12 cellular contexts compared by ENCODE assay signal in the genomic region with DNA sequence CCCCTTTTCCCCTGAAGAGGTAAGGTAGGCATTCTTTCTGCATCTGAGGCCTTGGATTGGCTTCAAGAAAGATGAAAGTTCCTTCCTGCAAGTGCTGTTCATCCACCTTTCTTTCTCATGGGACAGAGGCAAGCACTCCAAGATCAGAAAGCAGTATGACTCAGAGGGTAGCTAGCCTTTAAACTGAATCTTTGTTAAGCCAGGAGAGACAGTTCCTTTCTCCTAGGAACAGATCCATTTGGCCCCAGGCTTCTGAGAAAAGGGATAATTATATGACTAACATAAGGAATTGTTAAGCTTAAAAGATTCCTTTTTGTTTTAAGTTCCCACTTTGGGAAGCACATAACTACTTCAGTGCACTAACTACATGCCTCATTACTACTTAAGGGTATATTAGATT.
A peak's percentile ranks its signal among the peaks of the same experiment; 100 is the strongest.
DNase-seq lines count a peak whose midpoint lies in the region; ATAC-seq, FAIRE-seq and TF ChIP-seq lines count a peak whose summit lies in the region.
"Had no signal": no experiment of that assay in that cellular context is flagged by ENCODE, and none has a peak within 500 bp of the region (broad histone marks: within the 10 kb centered on the region; RNA-seq: fewer than 3 reads in every experiment).

No MANE protein-coding gene starts in this region.

- no peak overlapping the region for H4K5ac ChIP-seq in H9 (ENCODE audit: insufficient read length, low read depth, low read length)

- H3K27me3 Mint-ChIP-seq in H9 (ENCODE audit: low read depth): no peaks in the 10 kb centered on the region
- H3K27me3 Mint-ChIP-seq in type B pancreatic cell: no peaks in the 10 kb centered on the region

- BruUV-seq in mammary epithelial cell (replicated peaks; lab: Mats Ljungman, UMichigan): no TSS peak

- no peak for TF ChIP-seq CTCF in mammary epithelial cell (conservative IDR thresholded peaks at IDR 0.05 in 1 of 2, IDR thresholded peaks at IDR 0.05 in 1 of 2; ENCODE audit: extremely low read depth in 1 of 2, insufficient read depth in 1 of 2, low read depth in 1 of 2, low read length in 2 of 2)
- TF ChIP-seq CTCF in keratinocyte (optimal IDR thresholded peaks at IDR 0.05 in 1 of 3, IDR thresholded peaks at IDR 0.05 in 1 of 3, conservative IDR thresholded peaks at IDR 0.05 in 1 of 3; ENCODE audit: extremely low read depth in 1 of 3, insufficient read depth in 2 of 3, low read length in 3 of 3): no peak
- no peak for TF ChIP-seq CTCF in H9 (conservative IDR thresholded peaks at IDR 0.05)
- TF ChIP-seq CTCF in type B pancreatic cell (conservative IDR thresholded peaks at IDR 0.05): no peak

- intact Hi-C loops in mammary epithelial cell (cut with micrococcal nuclease): no loop called here

- DNase-seq in AG08396 (ENCODE audit: low spot score) (peak; percentile 9), HT1080 (ENCODE audit: low read depth) (peak; percentile 78), mammary epithelial cell (peak; percentile 78), keratinocyte (ENCODE audit: low read depth, low spot score) (peak; percentile 53), H9 (no peak), type B pancreatic cell (ENCODE audit: extremely low spot score, unreplicated experiment) (no peak), SKM-1 treated with dmso at 0.1 percent for 144 hours (lab: John Stamatoyannopoulos, UW; ENCODE audit: unreplicated experiment) (no peak)
- DNase-seq: anterior cingulate cortex, KG1, transverse colon had no signal

- no peaks in the 10 kb centered on the region for H3K36me3 ChIP-seq in mammary epithelial cell (ENCODE audit: insufficient read depth, low read length)
- H3K36me3 ChIP-seq in keratinocyte (ENCODE audit: control insufficient read depth in 2 of 2, extremely low read depth in 1 of 2, insufficient read depth in 2 of 2, low read length in 2 of 2): no peaks in the 10 kb centered on the region
- H3K36me3 ChIP-seq: transverse colon had no signal

- no peak overlapping the region for H3K4me3 ChIP-seq in mammary epithelial cell (replicated peaks in 1 of 3; ENCODE audit: insufficient read depth in 1 of 3, low read depth in 2 of 3, low read length in 3 of 3)
- peak overlapping the region in 1 of 3 experiments; percentile 11 for H3K4me3 ChIP-seq in keratinocyte (ENCODE audit: control insufficient read depth in 2 of 3, extremely low read depth in 1 of 3, insufficient read depth in 2 of 3, low read depth in 1 of 3, low read length in 3 of 3)
- H3K4me3 ChIP-seq: transverse colon had no signal

- no peak overlapping the region for H2BK5ac ChIP-seq in H9 (ENCODE audit: insufficient read length, low read length)

- in situ Hi-C loops in mammary epithelial cell (cut with MboI; ENCODE audit: low sequenced_read_pairs in 2 of 2): loop anchor here (25.0 kb wide), 2 partner anchors 557 to 582 kb away; no protein-coding TSS in a partner anchor

- no peak overlapping the region for H4K91ac ChIP-seq in H9 (ENCODE audit: insufficient read length, low read depth, low read length)

- H3K14ac ChIP-seq in H9 (ENCODE audit: insufficient read depth, low read length): no peak overlapping the region

- no peak overlapping the region for H2AFZ ChIP-seq in mammary epithelial cell (ENCODE audit: low read depth, low read length)
- H2AFZ ChIP-seq in keratinocyte (ENCODE audit: control insufficient read depth, low read length): no peak overlapping the region
- H2AFZ ChIP-seq in H9 (ENCODE audit: low read length): no peak overlapping the region

- no peak overlapping the region for H2BK120ac ChIP-seq in H9 (ENCODE audit: low read depth, low read length, poor library complexity, severe bottlenecking)

- no peak overlapping the region for H3K4me3 Mint-ChIP-seq in H9
- H3K4me3 Mint-ChIP-seq in type B pancreatic cell: no peak overlapping the region
- H3K4me3 Mint-ChIP-seq: nephron had no signal

- peak; percentile 99 for FAIRE-seq in keratinocyte (lab: Jason Lieb, UNC)

- H3K4me1 Mint-ChIP-seq in H9 (peaks cover 46 to 59% of the 10 kb centered on the region in 2 experiments), type B pancreatic cell (ENCODE audit: unreplicated experiment) (peaks cover 16% of the 10 kb centered on the region)

- CTCF ChIA-PET in mammary epithelial cell (lab: Charles Lee; ENCODE audit: low non-redundant PET): no interaction called here

- H3K36me3 Mint-ChIP-seq in H9 (ENCODE audit: insufficient read depth in 1 of 3, low read depth in 3 of 3) (no peaks in the 10 kb centered on the region), type B pancreatic cell (peaks cover 4% of the 10 kb centered on the region)

- H2BK20ac ChIP-seq in H9 (ENCODE audit: low read depth, low read length, poor library complexity, severe bottlenecking): no peak overlapping the region

- H3K9me3 ChIP-seq in mammary epithelial cell (replicated peaks; ENCODE audit: insufficient read depth, low read length) (no peaks in the 10 kb centered on the region), keratinocyte (ENCODE audit: control insufficient read depth, low read depth, low read length) (no peaks in the 10 kb centered on the region), H9 (ENCODE audit: control insufficient read depth, low read depth, low read length) (no peaks in the 10 kb centered on the region)
- H3K9me3 ChIP-seq: transverse colon had no signal

- no peak overlapping the region for H2BK15ac ChIP-seq in H9 (ENCODE audit: low read depth, low read length)

- no peaks in the 10 kb centered on the region for H3K9me3 Mint-ChIP-seq in H9
- no peaks in the 10 kb centered on the region for H3K9me3 Mint-ChIP-seq in type B pancreatic cell
- H3K9me3 Mint-ChIP-seq: nephron had no signal

- no peak overlapping the region for H2AK5ac ChIP-seq in H9 (ENCODE audit: insufficient read length, low read length)

- H3K79me2 ChIP-seq in mammary epithelial cell (ENCODE audit: insufficient read depth, low read length) (peaks cover 56% of the 10 kb centered on the region), keratinocyte (ENCODE audit: control insufficient read depth, insufficient read depth, low read length) (peaks cover 19% of the 10 kb centered on the region), H9 (ENCODE audit: insufficient read depth, low read length) (no peaks in the 10 kb centered on the region; the same call in 1 of the 2 replicates)

- H3K56ac ChIP-seq in H9 (ENCODE audit: insufficient read length, low read depth, low read length): no peak overlapping the region

- H3K18ac ChIP-seq in H9 (ENCODE audit: insufficient read length, low read depth, low read length): no peak overlapping the region

- H3K4ac ChIP-seq in H9 (ENCODE audit: low read depth, low read length): no peak overlapping the region

- H3K79me1 ChIP-seq in H9 (ENCODE audit: insufficient read depth, low read depth, low read length, poor library complexity, severe bottlenecking): no peaks in the 10 kb centered on the region

- H3K4me2 ChIP-seq in mammary epithelial cell (ENCODE audit: insufficient read depth, low read depth, low read length) (peak overlapping the region; percentile 60), keratinocyte (ENCODE audit: control insufficient read depth, extremely low read depth, insufficient read depth, low read depth, low read length) (peak overlapping the region; percentile 62), H9 (ENCODE audit: insufficient read depth, insufficient read length, low read length) (no peak overlapping the region)

- peaks cover 4% of the 10 kb centered on the region for H3K9me1 ChIP-seq in keratinocyte (ENCODE audit: control insufficient read depth, extremely low read depth, insufficient read depth, low read length)

- dilution Hi-C loops in mammary epithelial cell (cut with HindIII; ENCODE audit: low sequenced_read_pairs) (no loop called here), keratinocyte (cut with MboI; ENCODE audit: extremely low pct_ligation_motif_present, low sequenced_read_pairs) (no loop called here)

- H3K4me1 ChIP-seq in mammary epithelial cell (ENCODE audit: insufficient read depth, low read length): peaks cover 32% of the 10 kb centered on the region
- peaks cover 27% of the 10 kb centered on the region for H3K4me1 ChIP-seq in keratinocyte (ENCODE audit: control insufficient read depth, extremely low read depth, insufficient read depth, low read length)
- peaks cover 3% of the 10 kb centered on the region; the same call in 1 of the 2 replicates for H3K4me1 ChIP-seq in H9 (ENCODE audit: insufficient read depth, low read length)

- H3K27ac Mint-ChIP-seq in H9 (peak overlapping the region in 1 of 3 experiments; percentile 89; a peak in 1 of 7 replicates), type B pancreatic cell (no peak overlapping the region)
- H3K27ac Mint-ChIP-seq: nephron had no signal

- no peak overlapping the region for H2BK12ac ChIP-seq in H9 (ENCODE audit: insufficient read length, low read depth, low read length)

- H4K20me1 ChIP-seq in mammary epithelial cell (ENCODE audit: insufficient read depth, low read length) (no peaks in the 10 kb centered on the region), keratinocyte (ENCODE audit: control insufficient read depth, extremely low read depth, insufficient read depth, low read length) (no peaks in the 10 kb centered on the region), H9 (ENCODE audit: control insufficient read depth, insufficient read depth, insufficient read length) (no peaks in the 10 kb centered on the region)

- H4K8ac ChIP-seq in H9 (replicated peaks; ENCODE audit: insufficient read length, low read depth, low read length): no peak overlapping the region

- H3T11ph ChIP-seq in H9 (ENCODE audit: low read length): no peak overlapping the region

- no peak overlapping the region for H3K23ac ChIP-seq in H9 (ENCODE audit: insufficient read length, low read depth, low read length)

- no peak for ATAC-seq in HG03457 (IDR thresholded peaks at IDR 0.05; ENCODE audit: unreplicated experiment)

- H3K23me2 ChIP-seq in H9 (ENCODE audit: insufficient read length, low read depth, low read length, poor library complexity, severe bottlenecking): no peaks in the 10 kb centered on the region

- H3K27me3 ChIP-seq in mammary epithelial cell (ENCODE audit: insufficient read depth, low read length) (no peaks in the 10 kb centered on the region), keratinocyte (ENCODE audit: control insufficient read depth, extremely low read depth, insufficient read depth, low read length) (no peaks in the 10 kb centered on the region), H9 (ENCODE audit: insufficient read depth, low read length) (no peaks in the 10 kb centered on the region)
- H3K27me3 ChIP-seq: transverse colon had no signal

- no peak overlapping the region for H3K9ac ChIP-seq in mammary epithelial cell (ENCODE audit: insufficient read depth, low read length)
- no peak overlapping the region for H3K9ac ChIP-seq in keratinocyte (ENCODE audit: control insufficient read depth, extremely low read depth, insufficient read depth, low read length)
- H3K9ac ChIP-seq in H9 (ENCODE audit: extremely low read depth, insufficient read length, low read length): no peak overlapping the region

- H3K27ac ChIP-seq in mammary epithelial cell (ENCODE audit: insufficient read depth, low read depth, low read length) (peak overlapping the region; percentile 64), keratinocyte (ENCODE audit: control insufficient read depth, insufficient read depth, low read length) (peak overlapping the region; percentile 62), H9 (ENCODE audit: insufficient read length, low read depth, low read length) (no peak overlapping the region)
- H3K27ac ChIP-seq: transverse colon had no signal

Comparison
In these comparisons a context has a peak if more than half of its experiments do, and no peak if none do; other contexts are left out.
1. DNase-seq: peak in AG08396 (single experiment), HT1080 (single experiment), mammary epithelial cell (single experiment) and keratinocyte (single experiment); none in H9 (single experiment), type B pancreatic cell (single experiment) and SKM-1 treated with dmso at 0.1 percent for 144 hours (single experiment).